In the genomic region with DNA sequence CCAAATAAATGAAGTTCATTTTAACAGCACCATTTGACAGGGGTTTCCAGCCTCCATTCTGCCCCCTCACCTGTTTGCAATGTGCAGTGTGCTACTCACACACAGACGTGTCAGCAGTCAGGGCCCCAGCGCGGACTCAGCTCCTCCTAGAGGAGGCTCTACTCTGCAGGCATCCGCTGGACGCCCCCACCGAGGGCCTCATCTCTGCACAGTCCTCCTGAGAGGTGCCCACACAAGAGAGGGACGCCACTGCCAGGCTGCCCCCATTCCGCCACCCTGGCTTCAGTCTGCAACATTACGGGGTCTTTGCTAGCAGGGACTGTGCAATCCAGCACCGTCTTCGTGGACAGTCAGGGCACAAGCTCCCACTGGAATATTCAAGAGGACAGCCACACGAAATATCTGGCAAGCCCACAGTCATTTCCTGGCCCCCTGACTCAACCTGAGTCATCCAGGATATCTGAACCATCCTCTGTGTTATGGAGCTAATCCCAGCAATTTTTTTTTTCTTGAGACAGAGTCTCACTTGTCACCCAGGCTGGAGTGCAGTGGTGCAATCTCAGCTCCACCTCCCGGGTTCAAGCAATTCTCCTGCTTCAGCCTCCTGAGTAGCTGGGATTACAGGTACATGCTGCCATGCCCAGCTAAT, we compare ENCODE assay signal across 1 cellular context.
TF ChIP-seq lines count a peak whose summit lies in the region.

No MANE protein-coding gene starts in this region.

TF ChIP-seq in GM23338, 12 proteins besides CTCF, POLR2A, EP300 and RAD21 (continued from another document):
- TF ChIP-seq ZNF462 (CRISPR knock-in tag; IDR thresholded peaks at IDR 0.05) (no peak), JUNB (IDR thresholded peaks at IDR 0.05; ENCODE audit: unreplicated experiment) (no peak), STAT1 (IDR thresholded peaks at IDR 0.05; ENCODE audit: unreplicated experiment) (no peak), ZNF114 (CRISPR knock-in tag; IDR thresholded peaks at IDR 0.05) (no peak), REST (IDR thresholded peaks at IDR 0.05; ENCODE audit: unreplicated experiment) (no peak), CREB1 (CRISPR knock-in tag; IDR thresholded peaks at IDR 0.05; ENCODE audit: low read depth) (no peak), NANOG (IDR thresholded peaks at IDR 0.05; ENCODE audit: borderline replicate concordance) (no peak)
